ENCODE assay signal across 31 cellular contexts in genomic region chr7:24582171-24582570, GRCh38.
"Had no signal": no experiment of that assay in that cellular context is flagged by ENCODE, and none has a peak within 500 bp of the region (broad histone marks: within the 10 kb centered on the region; RNA-seq: fewer than 3 reads in every experiment).

No MANE protein-coding gene starts in this region.

- H3K9me3 ChIP-seq: ovary, psoas muscle, right lobe of liver, sigmoid colon, spleen, suprapubic skin, testis, tibial artery, transverse colon, upper lobe of right lung, uterus had no signal

- H3K4me2 ChIP-seq: neural progenitor cell had no signal

- H3K9me3 Mint-ChIP-seq: natural killer cell; stimulated activated memory B cell treated with anti-CD40 and anti-IgM and Interleukin-4, amounts not matched to agents 10 μg/mL and 1 μg/mL and 100 μg/mL, for 72 hours; stimulated activated naive CD8-positive, alpha-beta T cell treated with anti-CD3 and anti-CD28 coated beads, Interleukin-15, amount 100 ng/mL, for 72 hours had no signal

- H3K36me3 ChIP-seq: neural progenitor cell, ovary, right lobe of liver, sigmoid colon, spleen, suprapubic skin, tibial artery, transverse colon, upper lobe of right lung, uterus had no signal

- H3K27me3 Mint-ChIP-seq: progenitor cell of endocrine pancreas; stimulated activated memory B cell treated with anti-CD40 and anti-IgM and Interleukin-4, amounts not matched to agents 10 μg/mL and 1 μg/mL and 100 μg/mL, for 72 hours; stimulated activated naive CD8-positive, alpha-beta T cell treated with anti-CD3 and anti-CD28 coated beads, Interleukin-15, amount 100 ng/mL, for 72 hours; type B pancreatic cell had no signal

- H3K36me3 Mint-ChIP-seq: natural killer cell had no signal

- DNase-seq: natural killer cell; occipital lobe; ovary; posterior cingulate gyrus; psoas muscle; right cardiac atrium; right lobe of liver; sigmoid colon; small intestine; spleen; stimulated activated CD4-positive, alpha-beta T cell treated with anti-CD3 and anti-CD28 coated beads, Interleukin-12 subunit alpha, Interleukin-12 subunit beta, amount 100 ng/mL, for 4 hours; stimulated activated CD4-positive, alpha-beta T cell treated with anti-CD3 and anti-CD28 coated beads, Interleukin-1b, Interleukin-23, amount 100 ng/mL, for 48 hours; stimulated activated CD4-positive, alpha-beta T cell treated with anti-CD3 and anti-CD28 coated beads, Interleukin-4, amount 100 ng/mL, for 1 hour; stimulated activated CD4-positive, alpha-beta T cell treated with anti-CD3 and anti-CD28 coated beads, Interleukin-4, amount 100 ng/mL, for 4 hours; stimulated activated CD8-positive, alpha-beta memory T cell treated with anti-CD3 and anti-CD28 coated beads, Interleukin-4, amount 100 ng/mL, for 48 hours; stimulated activated naive CD4-positive, alpha-beta T cell; stimulated activated naive CD8-positive, alpha-beta T cell treated with anti-CD3 and anti-CD28 coated beads, Interleukin-15, amount 100 ng/mL, for 72 hours; stimulated activated naive CD8-positive, alpha-beta T cell treated with anti-CD3 and anti-CD28 coated beads, Interleukin-15, Interleukin-2, amounts not matched to agents 100 U/mL and 50 U/mL, for 24 hours; substantia nigra; testis; tibial artery; transverse colon; upper lobe of right lung; uterus had no signal

- H3K4me1 ChIP-seq: parathyroid adenoma, sigmoid colon, suprapubic skin, testis, tibial artery, transverse colon, upper lobe of right lung, uterus had no signal

- H3K27me3 ChIP-seq: neural progenitor cell, ovary, right lobe of liver, sigmoid colon, spleen, suprapubic skin, testis, tibial artery, transverse colon, upper lobe of right lung, uterus had no signal

- H3K79me2 ChIP-seq: parathyroid adenoma had no signal

- H3K27ac Mint-ChIP-seq: natural killer cell; nephron; neural progenitor cell; progenitor cell of endocrine pancreas; stimulated activated memory B cell treated with anti-CD40 and anti-IgM and Interleukin-4, amounts not matched to agents 10 μg/mL and 1 μg/mL and 100 μg/mL, for 72 hours; stimulated activated naive CD8-positive, alpha-beta T cell treated with anti-CD3 and anti-CD28 coated beads, Interleukin-15, amount 100 ng/mL, for 72 hours; type B pancreatic cell had no signal

- H3K4me3 Mint-ChIP-seq: natural killer cell; nephron; neural progenitor cell; stimulated activated memory B cell treated with anti-CD40 and anti-IgM and Interleukin-4, amounts not matched to agents 10 μg/mL and 1 μg/mL and 100 μg/mL, for 72 hours; stimulated activated naive CD8-positive, alpha-beta T cell treated with anti-CD3 and anti-CD28 coated beads, Interleukin-15, amount 100 ng/mL, for 72 hours; type B pancreatic cell had no signal

- H3K27ac ChIP-seq: neural progenitor cell, ovary, parathyroid adenoma, psoas muscle, right lobe of liver, sigmoid colon, spleen, suprapubic skin, testis, tibial artery, transverse colon, upper lobe of right lung, uterus had no signal

- H2AFZ ChIP-seq: neural progenitor cell, parathyroid adenoma had no signal

- H3K4me3 ChIP-seq: neural progenitor cell, ovary, psoas muscle, right lobe of liver, sigmoid colon, spleen, suprapubic skin, testis, tibial artery, transverse colon, upper lobe of right lung, uterus had no signal

- H3K9ac ChIP-seq: neural progenitor cell, parathyroid adenoma had no signal

- ATAC-seq: natural killer cell; psoas muscle; right cardiac atrium; right lobe of liver; stimulated activated memory B cell treated with anti-CD40 and anti-IgM and Interleukin-4, amounts not matched to agents 10 μg/mL and 1 μg/mL and 100 μg/mL, for 72 hours; stimulated activated naive CD8-positive, alpha-beta T cell treated with anti-CD3 and anti-CD28 coated beads, Interleukin-15, amount 100 ng/mL, for 72 hours; stimulated activated naive CD8-positive, alpha-beta T cell treated with anti-CD3 and anti-CD28 coated beads, Interleukin-15, Interleukin-2, amounts not matched to agents 100 U/mL and 50 U/mL, for 24 hours; upper lobe of right lung had no signal
